ENCODE assay signal across 8 cellular contexts in the genomic region with DNA sequence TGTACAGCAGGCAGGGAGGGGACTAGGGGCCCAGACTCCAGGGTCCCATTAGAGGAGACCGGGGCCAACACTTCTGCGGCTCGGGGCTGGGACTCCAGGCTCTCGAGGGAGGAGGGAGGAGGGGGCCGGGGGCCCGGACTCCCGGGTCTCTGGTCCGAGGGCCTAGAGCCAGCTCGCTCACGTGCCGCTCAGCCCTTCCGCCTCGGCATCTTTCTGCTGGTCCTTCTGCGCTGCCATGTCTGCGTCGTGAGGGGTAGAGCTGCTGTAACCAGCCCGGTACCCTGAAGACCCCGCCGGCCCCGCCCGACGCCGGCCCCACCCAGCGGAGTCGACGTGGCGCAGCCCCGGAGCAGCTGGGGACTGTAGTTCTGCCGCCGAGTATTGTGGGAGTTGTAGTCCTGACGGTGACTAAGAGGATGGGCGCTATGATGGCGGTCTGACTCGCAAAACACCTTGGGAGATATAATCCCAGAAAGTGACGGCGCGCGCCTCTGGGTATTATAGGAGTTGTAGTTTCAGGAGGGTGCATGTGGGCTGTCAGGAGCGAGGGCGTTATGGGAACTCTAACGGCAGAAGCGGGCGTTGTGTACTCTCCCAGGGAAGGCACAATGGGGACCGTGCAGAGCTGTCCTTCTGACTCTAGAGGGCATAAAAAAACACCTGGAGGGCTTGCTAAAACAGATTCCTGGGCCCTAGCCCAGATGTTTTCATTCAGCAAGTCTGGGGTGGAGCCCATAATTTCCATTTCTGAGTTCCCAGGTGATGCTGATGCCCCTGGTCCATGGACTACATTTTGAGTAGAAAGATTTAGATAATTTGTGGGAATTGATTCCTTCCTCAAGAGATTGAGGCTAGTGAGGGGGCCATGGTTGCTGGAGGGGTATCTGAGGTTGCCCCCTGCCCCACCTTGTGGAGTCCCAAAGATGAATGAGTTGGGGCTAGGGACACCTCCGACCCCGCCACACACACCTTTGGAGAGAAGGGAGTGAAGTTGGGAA. TPM values are rescaled to one million over a fixed set of nuclear protein-coding genes. Genes with fewer than 3 reads are reported as not detected.
DNase-seq lines count a peak whose midpoint lies in the region; ATAC-seq and TF ChIP-seq lines count a peak whose summit lies in the region.

A gene with protein sequence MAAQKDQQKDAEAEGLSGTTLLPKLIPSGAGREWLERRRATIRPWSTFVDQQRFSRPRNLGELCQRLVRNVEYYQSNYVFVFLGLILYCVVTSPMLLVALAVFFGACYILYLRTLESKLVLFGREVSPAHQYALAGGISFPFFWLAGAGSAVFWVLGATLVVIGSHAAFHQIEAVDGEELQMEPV (minus strand): TSS at position 266 of the 998 bp plus-strand sequence. CDS start 29 bp downstream, at position 237.

- peak; percentile 94 for ATAC-seq in HG02759 (IDR thresholded peaks at IDR 0.05; ENCODE audit: unreplicated experiment)

- DNase-seq in NCI-H1436 (lab: John Stamatoyannopoulos, UW) (peak; percentile 86), T follicular helper cell (ENCODE audit: low read depth) (peak; percentile 83), adipocyte (ENCODE audit: low read depth) (peak; percentile 97), cardiac septum (ENCODE audit: low spot score) (peak; percentile 96), pons (ENCODE audit: low spot score) (peak; percentile 91), type B pancreatic cell (ENCODE audit: extremely low spot score, unreplicated experiment) (peak; percentile 93)

- peak within 1 kb of the TSS; percentile 96 for H3K4me3 ChIP-seq in adipocyte (ENCODE audit: low read length)

- peaks cover 21% of the 10 kb centered on the region for H3K4me1 Mint-ChIP-seq in type B pancreatic cell (ENCODE audit: unreplicated experiment)

- peak within 1 kb of the TSS; percentile 93 for H3K27ac Mint-ChIP-seq in type B pancreatic cell

- H3K27me3 Mint-ChIP-seq in type B pancreatic cell, result no peaks in the 10 kb centered on the region

- no peaks in the 10 kb centered on the region for H3K9me3 ChIP-seq in adipocyte (ENCODE audit: control insufficient read depth, low read length)

- peak within 1 kb of the TSS; percentile 95 for H3K9ac ChIP-seq in adipocyte (ENCODE audit: low read length)

- H3K9me3 Mint-ChIP-seq in type B pancreatic cell, result peaks cover 5% of the 10 kb centered on the region

- H3K4me1 ChIP-seq in adipocyte (ENCODE audit: control insufficient read depth, insufficient read depth, low read length), result peaks cover 15% of the 10 kb centered on the region

- H3K36me3 ChIP-seq in adipocyte (ENCODE audit: control insufficient read depth, insufficient read depth, low read length, severe bottlenecking), result peaks cover 8% of the 10 kb centered on the region

- H3K4me3 Mint-ChIP-seq in type B pancreatic cell, result peak within 1 kb of the TSS; percentile 97

- intact Hi-C loops in cardiac septum (cut with DNase I), result loop anchor here (5.0 kb wide), 2 partner anchors 77 to 102 kb away; a partner anchor contains a TSS

- H3K36me3 Mint-ChIP-seq in type B pancreatic cell, result no peaks in the 10 kb centered on the region

- peak; percentile 68 for TF ChIP-seq CTCF in GM12872 (IDR thresholded peaks at IDR 0.05; ENCODE audit: insufficient read depth, low read depth, low read length)
- TF ChIP-seq CTCF in type B pancreatic cell (conservative IDR thresholded peaks at IDR 0.05), result peak; percentile 44

- no peaks in the 10 kb centered on the region for H3K27me3 ChIP-seq in adipocyte (replicated peaks; ENCODE audit: control insufficient read depth, insufficient read depth, low read length)

RNA-seq across cellular contexts. Expression of the gene that starts here (rescaled TPM):
- 92.0 TPM for total RNA-seq in cardiac septum
- total RNA-seq in type B pancreatic cell (ENCODE audit: low replicate concordance), result 124 and 140 TPM in 2 replicates

Comparison
In these comparisons a context has a peak if more than half of its experiments do, and no peak if none do; other contexts are left out.
1. Peak in every context shown above with its lines: DNase-seq, ATAC-seq and H3K4me3 ChIP-seq.